In the genomic region with DNA sequence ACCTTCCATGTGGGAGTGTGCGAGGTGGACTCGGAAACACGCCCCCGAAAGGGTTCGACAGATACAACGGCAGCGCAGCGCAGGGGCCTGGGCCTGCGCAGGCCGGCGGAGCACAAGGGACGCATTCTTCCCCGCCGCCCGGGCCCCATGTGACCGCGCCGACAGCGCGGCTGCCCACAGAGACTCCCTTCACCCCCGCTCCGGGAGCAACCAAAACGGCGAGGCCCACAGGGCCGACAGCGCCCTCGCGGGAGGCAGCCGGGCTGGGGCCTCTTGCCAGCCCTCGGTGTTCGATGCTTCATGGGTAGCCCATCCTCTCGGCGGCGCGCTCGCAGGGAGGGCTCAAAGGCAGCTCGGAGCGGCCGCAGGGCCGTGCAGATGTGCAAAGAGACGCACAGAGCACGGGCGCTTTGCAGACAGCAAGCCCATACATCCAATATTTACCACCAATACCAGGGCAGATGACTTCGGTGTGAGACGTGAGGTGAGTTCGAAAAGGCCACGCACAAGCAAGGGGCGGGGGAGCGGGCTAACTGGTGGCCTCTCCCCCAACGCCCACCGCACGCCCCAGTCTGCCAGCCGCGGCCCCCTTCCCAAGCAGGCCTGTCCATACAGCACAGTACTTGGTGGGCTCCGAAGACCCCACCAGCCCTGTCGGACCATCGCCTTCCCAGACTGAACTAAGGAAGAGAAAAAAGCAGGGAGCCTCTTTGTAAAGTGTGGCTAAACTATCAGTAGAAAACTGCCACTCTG, we compare ENCODE assay signal across 1 cellular context.
TF ChIP-seq lines count a peak whose summit lies in the region.

No MANE protein-coding gene starts in this region.

TF ChIP-seq in GM23338, 12 proteins besides CTCF, POLR2A, EP300 and RAD21 (continued from another document):
- TF ChIP-seq, protein P1, sequence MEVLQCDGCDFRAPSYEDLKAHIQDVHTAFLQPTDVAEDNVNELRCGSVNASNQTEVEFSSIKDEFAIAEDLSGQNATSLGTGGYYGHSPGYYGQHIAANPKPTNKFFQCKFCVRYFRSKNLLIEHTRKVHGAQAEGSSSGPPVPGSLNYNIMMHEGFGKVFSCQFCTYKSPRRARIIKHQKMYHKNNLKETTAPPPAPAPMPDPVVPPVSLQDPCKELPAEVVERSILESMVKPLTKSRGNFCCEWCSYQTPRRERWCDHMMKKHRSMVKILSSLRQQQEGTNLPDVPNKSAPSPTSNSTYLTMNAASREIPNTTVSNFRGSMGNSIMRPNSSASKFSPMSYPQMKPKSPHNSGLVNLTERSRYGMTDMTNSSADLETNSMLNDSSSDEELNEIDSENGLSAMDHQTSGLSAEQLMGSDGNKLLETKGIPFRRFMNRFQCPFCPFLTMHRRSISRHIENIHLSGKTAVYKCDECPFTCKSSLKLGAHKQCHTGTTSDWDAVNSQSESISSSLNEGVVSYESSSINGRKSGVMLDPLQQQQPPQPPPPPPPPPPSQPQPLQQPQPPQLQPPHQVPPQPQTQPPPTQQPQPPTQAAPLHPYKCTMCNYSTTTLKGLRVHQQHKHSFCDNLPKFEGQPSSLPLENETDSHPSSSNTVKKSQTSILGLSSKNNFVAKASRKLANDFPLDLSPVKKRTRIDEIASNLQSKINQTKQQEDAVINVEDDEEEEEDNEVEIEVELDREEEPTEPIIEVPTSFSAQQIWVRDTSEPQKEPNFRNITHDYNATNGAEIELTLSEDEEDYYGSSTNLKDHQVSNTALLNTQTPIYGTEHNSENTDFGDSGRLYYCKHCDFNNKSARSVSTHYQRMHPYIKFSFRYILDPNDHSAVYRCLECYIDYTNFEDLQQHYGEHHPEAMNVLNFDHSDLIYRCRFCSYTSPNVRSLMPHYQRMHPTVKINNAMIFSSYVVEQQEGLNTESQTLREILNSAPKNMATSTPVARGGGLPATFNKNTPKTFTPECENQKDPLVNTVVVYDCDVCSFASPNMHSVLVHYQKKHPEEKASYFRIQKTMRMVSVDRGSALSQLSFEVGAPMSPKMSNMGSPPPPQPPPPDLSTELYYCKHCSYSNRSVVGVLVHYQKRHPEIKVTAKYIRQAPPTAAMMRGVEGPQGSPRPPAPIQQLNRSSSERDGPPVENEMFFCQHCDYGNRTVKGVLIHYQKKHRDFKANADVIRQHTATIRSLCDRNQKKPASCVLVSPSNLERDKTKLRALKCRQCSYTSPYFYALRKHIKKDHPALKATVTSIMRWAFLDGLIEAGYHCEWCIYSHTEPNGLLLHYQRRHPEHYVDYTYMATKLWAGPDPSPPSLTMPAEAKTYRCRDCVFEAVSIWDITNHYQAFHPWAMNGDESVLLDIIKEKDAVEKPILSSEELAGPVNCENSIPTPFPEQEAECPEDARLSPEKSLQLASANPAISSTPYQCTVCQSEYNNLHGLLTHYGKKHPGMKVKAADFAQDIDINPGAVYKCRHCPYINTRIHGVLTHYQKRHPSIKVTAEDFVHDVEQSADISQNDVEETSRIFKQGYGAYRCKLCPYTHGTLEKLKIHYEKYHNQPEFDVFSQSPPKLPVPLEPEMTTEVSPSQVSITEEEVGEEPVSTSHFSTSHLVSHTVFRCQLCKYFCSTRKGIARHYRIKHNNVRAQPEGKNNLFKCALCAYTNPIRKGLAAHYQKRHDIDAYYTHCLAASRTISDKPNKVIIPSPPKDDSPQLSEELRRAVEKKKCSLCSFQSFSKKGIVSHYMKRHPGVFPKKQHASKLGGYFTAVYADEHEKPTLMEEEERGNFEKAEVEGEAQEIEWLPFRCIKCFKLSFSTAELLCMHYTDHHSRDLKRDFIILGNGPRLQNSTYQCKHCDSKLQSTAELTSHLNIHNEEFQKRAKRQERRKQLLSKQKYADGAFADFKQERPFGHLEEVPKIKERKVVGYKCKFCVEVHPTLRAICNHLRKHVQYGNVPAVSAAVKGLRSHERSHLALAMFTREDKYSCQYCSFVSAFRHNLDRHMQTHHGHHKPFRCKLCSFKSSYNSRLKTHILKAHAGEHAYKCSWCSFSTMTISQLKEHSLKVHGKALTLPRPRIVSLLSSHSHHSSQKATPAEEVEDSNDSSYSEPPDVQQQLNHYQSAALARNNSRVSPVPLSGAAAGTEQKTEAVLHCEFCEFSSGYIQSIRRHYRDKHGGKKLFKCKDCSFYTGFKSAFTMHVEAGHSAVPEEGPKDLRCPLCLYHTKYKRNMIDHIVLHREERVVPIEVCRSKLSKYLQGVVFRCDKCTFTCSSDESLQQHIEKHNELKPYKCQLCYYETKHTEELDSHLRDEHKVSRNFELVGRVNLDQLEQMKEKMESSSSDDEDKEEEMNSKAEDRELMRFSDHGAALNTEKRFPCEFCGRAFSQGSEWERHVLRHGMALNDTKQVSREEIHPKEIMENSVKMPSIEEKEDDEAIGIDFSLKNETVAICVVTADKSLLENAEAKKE (CRISPR knock-in tag; IDR thresholded peaks at IDR 0.05) = no peak
- TF ChIP-seq, protein P2, sequence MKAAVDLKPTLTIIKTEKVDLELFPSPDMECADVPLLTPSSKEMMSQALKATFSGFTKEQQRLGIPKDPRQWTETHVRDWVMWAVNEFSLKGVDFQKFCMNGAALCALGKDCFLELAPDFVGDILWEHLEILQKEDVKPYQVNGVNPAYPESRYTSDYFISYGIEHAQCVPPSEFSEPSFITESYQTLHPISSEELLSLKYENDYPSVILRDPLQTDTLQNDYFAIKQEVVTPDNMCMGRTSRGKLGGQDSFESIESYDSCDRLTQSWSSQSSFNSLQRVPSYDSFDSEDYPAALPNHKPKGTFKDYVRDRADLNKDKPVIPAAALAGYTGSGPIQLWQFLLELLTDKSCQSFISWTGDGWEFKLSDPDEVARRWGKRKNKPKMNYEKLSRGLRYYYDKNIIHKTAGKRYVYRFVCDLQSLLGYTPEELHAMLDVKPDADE (IDR thresholded peaks at IDR 0.05) = no peak
